Comparison of ENCODE assay signal across 9 cellular contexts in genomic region chr10:57113545-57113944, GRCh38.
"Had no signal": no experiment of that assay in that cellular context is flagged by ENCODE, and none has a peak within 500 bp of the region (broad histone marks: within the 10 kb centered on the region; RNA-seq: fewer than 3 reads in every experiment).

No MANE protein-coding gene starts in this region.

- H3K36me3 ChIP-seq: HAP-1 had no signal

- DNase-seq: GM23248, GOT3, H7, H9, HCEC 1CT, HFFc6 had no signal

- H3K4me3 ChIP-seq: GM23248, GM23338, HAP-1 had no signal

- ATAC-seq: GM23338, HCT116 had no signal

- H3K9me3 ChIP-seq: HAP-1 had no signal
